In the genomic region with DNA sequence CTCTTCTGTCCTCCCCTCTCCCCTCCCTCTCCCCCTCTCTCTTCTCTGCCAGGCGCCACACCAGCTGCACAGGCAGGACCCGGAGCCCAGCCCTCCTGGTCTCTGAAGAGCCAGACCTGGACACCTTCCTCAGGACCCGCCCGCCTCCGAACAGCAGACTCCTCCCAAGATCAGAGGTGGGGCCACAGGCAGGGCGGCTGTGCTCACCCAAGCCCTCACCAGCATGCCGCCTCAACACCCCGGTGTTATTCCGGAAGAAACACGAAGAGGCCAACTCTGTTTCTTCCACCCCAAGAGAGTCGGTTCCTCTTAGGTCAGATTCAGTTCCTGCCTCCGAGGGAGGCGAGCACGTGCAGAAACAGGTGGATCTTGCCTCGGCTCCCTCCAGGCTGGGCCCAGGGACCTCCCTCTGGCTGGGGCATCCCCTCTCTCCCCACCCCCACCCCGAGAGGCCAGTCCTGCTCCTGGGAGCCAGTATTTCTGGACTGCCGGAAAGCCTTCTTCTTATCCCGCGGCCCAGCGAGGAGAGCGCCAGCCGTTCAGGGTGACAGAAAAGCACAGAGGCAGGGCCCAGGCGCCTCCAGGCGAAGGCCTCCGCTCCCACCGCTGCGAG, we compare ENCODE assay signal across 7 cellular contexts. TPM values are rescaled to one million over a fixed set of nuclear protein-coding genes. Genes with fewer than 3 reads are reported as not detected.
DNase-seq lines count a peak whose midpoint lies in the region; ATAC-seq, FAIRE-seq and TF ChIP-seq lines count a peak whose summit lies in the region.
"Not testable (repeated sequence)": the region's sequence is repeated elsewhere in the genome, so short reads cannot be mapped to it uniquely, and the experiment has no call there.

No MANE protein-coding gene starts in this region.

- not testable (repeated sequence) for H3K27me3 Mint-ChIP-seq in activated CD8-positive, alpha-beta T cell treated with anti-CD3 and anti-CD28 coated beads for 36 hours

- H3K36me3 Mint-ChIP-seq in activated CD8-positive, alpha-beta T cell treated with anti-CD3 and anti-CD28 coated beads for 36 hours (ENCODE audit: low read depth) = not testable (repeated sequence)

- TF ChIP-seq EP300 in K562 (IDR thresholded peaks at IDR 0.05; ENCODE audit: low read length) = not testable (repeated sequence)

- intact Hi-C loops in activated CD8-positive, alpha-beta T cell treated with anti-CD3 and anti-CD28 coated beads for 36 hours (cut with micrococcal nuclease); K562 (cut with micrococcal nuclease); left lung (cut with DNase I): not testable (repeated sequence)

- not testable (repeated sequence) for H3K9me1 ChIP-seq in K562 (ENCODE audit: control insufficient read depth, insufficient read depth, low read length)

- in situ Hi-C loops in K562 (cut with MboI) = not testable (repeated sequence)

- not testable (repeated sequence) for BruUV-seq in K562 (replicated peaks; lab: Mats Ljungman, UMichigan)

- not testable (repeated sequence) for H2AFZ ChIP-seq in K562 (ENCODE audit: low read depth, low read length)

- not testable (repeated sequence) for TF ChIP-seq CTCF in activated CD8-positive, alpha-beta T cell treated with anti-CD3 and anti-CD28 coated beads for 36 hours (IDR thresholded peaks at IDR 0.05); K562 (IDR thresholded peaks at IDR 0.05 in 2 of 3, conservative IDR thresholded peaks at IDR 0.05 in 1 of 3; ENCODE audit: insufficient read depth in 2 of 3, low read depth in 1 of 3, low read length in 3 of 3); left lung (IDR thresholded peaks at IDR 0.05); omental fat pad (IDR thresholded peaks at IDR 0.05)

- H3K4me3 Mint-ChIP-seq in activated CD8-positive, alpha-beta T cell treated with anti-CD3 and anti-CD28 coated beads for 36 hours = not testable (repeated sequence)

- not testable (repeated sequence) for H3K36me3 ChIP-seq in K562 (ENCODE audit: control insufficient read depth, insufficient read depth, low read length); left lung

- not testable (repeated sequence) for DNase-seq in activated CD8-positive, alpha-beta T cell treated with anti-CD3 and anti-CD28 coated beads for 36 hours; K562 (ENCODE audit: extremely low read depth in 1 of 4, low spot score in 3 of 4); omental fat pad (ENCODE audit: low spot score)
- DNase-seq in left lung = peak in 1 of 2 donors; percentile 13

- not testable (repeated sequence) for H3K79me2 ChIP-seq in K562 (ENCODE audit: control insufficient read depth, insufficient read depth, low read length)

- not testable (repeated sequence) for H3K4me2 ChIP-seq in K562 (ENCODE audit: insufficient read depth, low read length)

- H3K27ac ChIP-seq in K562 (ENCODE audit: extremely low read depth, low read depth, low read length); left lung: not testable (repeated sequence)

- H3K4me3 ChIP-seq in K562, left lung: not testable (repeated sequence)

- TF ChIP-seq POLR2A in K562 (conservative IDR thresholded peaks at IDR 0.05) = not testable (repeated sequence)

- not testable (repeated sequence) for H3K9ac ChIP-seq in K562 (ENCODE audit: insufficient read depth in 1 of 2, low read depth in 2 of 2, low read length in 2 of 2)

- FAIRE-seq in K562 (lab: Jason Lieb, UNC) = not testable (repeated sequence)

- not testable (repeated sequence) for H3K9me3 Mint-ChIP-seq in activated CD8-positive, alpha-beta T cell treated with anti-CD3 and anti-CD28 coated beads for 36 hours

- not testable (repeated sequence) for H3K27ac Mint-ChIP-seq in activated CD8-positive, alpha-beta T cell treated with anti-CD3 and anti-CD28 coated beads for 36 hours

- H3K4me1 ChIP-seq in K562 (replicated peaks in 1 of 2; ENCODE audit: control insufficient read depth in 2 of 2, insufficient read depth in 2 of 2, low read length in 2 of 2); left lung: not testable (repeated sequence)

- WGBS in K562 (ENCODE audit: insufficient coverage, low coverage, missing lambda C conversion rate) = no CpG with 5 or more reads among the region's 27 CpGs

- H3K4me1 Mint-ChIP-seq in activated CD8-positive, alpha-beta T cell treated with anti-CD3 and anti-CD28 coated beads for 36 hours (ENCODE audit: low read depth) = not testable (repeated sequence)

- POLR2A ChIA-PET in activated CD8-positive, alpha-beta T cell treated with anti-CD3 and anti-CD28 coated beads for 36 hours (lab: Charles Lee); K562 (lab: Yijun Ruan, JAX): not testable (repeated sequence)

- ATAC-seq in GM18867 (IDR thresholded peaks at IDR 0.05; ENCODE audit: unreplicated experiment) (peak; percentile 67), GM21576 (IDR thresholded peaks at IDR 0.05; ENCODE audit: unreplicated experiment) (peak; percentile 69), HG02981 (IDR thresholded peaks at IDR 0.05; ENCODE audit: unreplicated experiment) (peak; percentile 56), K562 (peak; percentile 63), left lung (peak; percentile 84), omental fat pad (ENCODE audit: low FRiP score) (peak; percentile 70)
- peak; percentile 84 for ATAC-seq in activated CD8-positive, alpha-beta T cell treated with anti-CD3 and anti-CD28 coated beads for 36 hours

- not testable (repeated sequence) for TF ChIP-seq RAD21 in K562 (CRISPR knock-in tag; conservative IDR thresholded peaks at IDR 0.05 in 1 of 2, IDR thresholded peaks at IDR 0.05 in 1 of 2)

- not testable (repeated sequence) for H3K9me3 ChIP-seq in K562 (replicated peaks; ENCODE audit: control insufficient read depth, insufficient read depth, low read depth, low read length); left lung

- CTCF ChIA-PET in activated CD8-positive, alpha-beta T cell treated with anti-CD3 and anti-CD28 coated beads for 36 hours (lab: Charles Lee); K562 (lab: Yijun Ruan, JAX; ENCODE audit: low intra/inter-chr PET ratio): not testable (repeated sequence)

- H4K20me1 ChIP-seq in K562 (replicated peaks; ENCODE audit: control insufficient read depth, insufficient read depth, low read length) = not testable (repeated sequence)

- H3K27me3 ChIP-seq in K562 (ENCODE audit: control insufficient read depth in 2 of 2, insufficient read depth in 2 of 2, low read length in 2 of 2); left lung: not testable (repeated sequence)

RNA-seq across cellular contexts. Expression of a gene that starts 16.4 kb away (rescaled TPM):
- 10 to 100 TPM; 23.8 to 27.3 TPM for total RNA-seq in activated CD8-positive, alpha-beta T cell treated with anti-CD3 and anti-CD28 coated beads for 36 hours
- 13.8 and 14.0 TPM in 2 replicates for total RNA-seq in K562 (2011; cell fraction: chromatin; rRNA removed; ENCODE audit: low replicate concordance)
- total RNA-seq in K562 (2011; cell fraction: nucleolus; rRNA removed) = 5.0 and 7.2 TPM in 2 replicates
- 3.4 and 5.4 TPM in 2 replicates for total RNA-seq in K562 (2011; cell fraction: nucleoplasm; rRNA removed)
- total RNA-seq in K562 (2014; rRNA removed) (0.33 and 0.45 TPM in 2 replicates), K562 (2014; rRNA removed; fragmentation: Illumina TruSeq; extraction: Trizol) (0.80 and 1.8 TPM in 2 replicates), K562 (2015; rRNA removed; fragmentation: Illumina TruSeq; extraction: Trizol) (0.98 TPM in 1 of 2 replicates, not detected in the other), K562 (2021) (4.3 TPM in 2 replicates), left lung (10 to 100 TPM; 33.3 to 61.0 TPM), omental fat pad (10 to 100 TPM in 2 of 4 donors, 1 to 10 TPM in 2; 3.8 to 86.6 (median 14.5) TPM)
- polyA plus RNA-seq in K562 (2011; rRNA removed) (1.3 and 2.7 TPM in 2 replicates), K562 (2014; fragmentation: Illumina TruSeq; extraction: Trizol) (1.5 and 1.8 TPM in 2 replicates), K562 (2014; fragmentation: Nextera tagmentation; extraction: Ambion mirVana) (not detected), K562 (2014; rRNA removed) (0.66 and 1.8 TPM in 2 replicates)
- 0.04 and 0.25 TPM in 2 replicates for polyA plus RNA-seq in K562 (2011; cell fraction: cytosol; rRNA removed)
- 2.4 and 2.5 TPM in 2 replicates for polyA plus RNA-seq in K562 (2011; cell fraction: nucleus; rRNA removed)
- 0.03 and 0.97 TPM in 2 replicates for polyA plus RNA-seq in K562 (2012)
- polyA minus RNA-seq in K562 (2011; rRNA and poly(A)+ RNA removed) = 2.2 TPM in 1 of 2 replicates, not detected in the other
- polyA minus RNA-seq in K562 (2011; cell fraction: cytosol; rRNA and poly(A)+ RNA removed) = 1.3 and 11.5 TPM in 2 replicates
- polyA minus RNA-seq in K562 (2011; cell fraction: nucleus; rRNA and poly(A)+ RNA removed) = 2.2 and 3.3 TPM in 2 replicates
